1 cellular context compared by ENCODE assay signal in the genomic region with DNA sequence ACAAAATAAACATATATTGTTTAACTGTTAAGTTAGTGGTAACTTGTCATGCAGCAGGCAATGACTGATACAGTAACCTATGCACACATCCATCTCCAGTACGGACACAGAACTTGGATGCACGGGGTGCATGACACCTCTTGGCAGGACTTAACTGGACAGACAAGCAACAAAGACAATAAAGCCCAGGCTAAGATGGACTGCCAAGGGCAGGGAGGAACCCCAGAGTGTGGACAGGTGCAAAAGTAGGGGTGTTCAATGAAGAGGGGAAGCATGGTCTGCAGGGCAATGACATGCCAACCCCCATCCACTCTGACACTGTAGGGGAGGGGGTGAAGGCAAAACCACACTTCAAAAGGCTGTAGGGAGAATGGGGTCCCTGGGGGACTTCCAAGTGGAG.
TF ChIP-seq lines count a peak whose summit lies in the region.

No MANE protein-coding gene starts in this region.

TF ChIP-seq in SK-N-SH, 30 proteins besides CTCF, POLR2A, EP300 and RAD21 (continued from another document):
- TF ChIP-seq, protein P1, sequence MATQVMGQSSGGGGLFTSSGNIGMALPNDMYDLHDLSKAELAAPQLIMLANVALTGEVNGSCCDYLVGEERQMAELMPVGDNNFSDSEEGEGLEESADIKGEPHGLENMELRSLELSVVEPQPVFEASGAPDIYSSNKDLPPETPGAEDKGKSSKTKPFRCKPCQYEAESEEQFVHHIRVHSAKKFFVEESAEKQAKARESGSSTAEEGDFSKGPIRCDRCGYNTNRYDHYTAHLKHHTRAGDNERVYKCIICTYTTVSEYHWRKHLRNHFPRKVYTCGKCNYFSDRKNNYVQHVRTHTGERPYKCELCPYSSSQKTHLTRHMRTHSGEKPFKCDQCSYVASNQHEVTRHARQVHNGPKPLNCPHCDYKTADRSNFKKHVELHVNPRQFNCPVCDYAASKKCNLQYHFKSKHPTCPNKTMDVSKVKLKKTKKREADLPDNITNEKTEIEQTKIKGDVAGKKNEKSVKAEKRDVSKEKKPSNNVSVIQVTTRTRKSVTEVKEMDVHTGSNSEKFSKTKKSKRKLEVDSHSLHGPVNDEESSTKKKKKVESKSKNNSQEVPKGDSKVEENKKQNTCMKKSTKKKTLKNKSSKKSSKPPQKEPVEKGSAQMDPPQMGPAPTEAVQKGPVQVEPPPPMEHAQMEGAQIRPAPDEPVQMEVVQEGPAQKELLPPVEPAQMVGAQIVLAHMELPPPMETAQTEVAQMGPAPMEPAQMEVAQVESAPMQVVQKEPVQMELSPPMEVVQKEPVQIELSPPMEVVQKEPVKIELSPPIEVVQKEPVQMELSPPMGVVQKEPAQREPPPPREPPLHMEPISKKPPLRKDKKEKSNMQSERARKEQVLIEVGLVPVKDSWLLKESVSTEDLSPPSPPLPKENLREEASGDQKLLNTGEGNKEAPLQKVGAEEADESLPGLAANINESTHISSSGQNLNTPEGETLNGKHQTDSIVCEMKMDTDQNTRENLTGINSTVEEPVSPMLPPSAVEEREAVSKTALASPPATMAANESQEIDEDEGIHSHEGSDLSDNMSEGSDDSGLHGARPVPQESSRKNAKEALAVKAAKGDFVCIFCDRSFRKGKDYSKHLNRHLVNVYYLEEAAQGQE (IDR thresholded peaks at IDR 0.05; ENCODE audit: low read depth, low read length) = no peak
- TF ChIP-seq SIN3A (IDR thresholded peaks at IDR 0.05; ENCODE audit: borderline replicate concordance, low read depth, low read length) = no peak
- no peak for TF ChIP-seq FOXM1 (IDR thresholded peaks at IDR 0.05; ENCODE audit: low read depth)
- TF ChIP-seq YY1 (IDR thresholded peaks at IDR 0.05; ENCODE audit: low read depth) = no peak
- no peak for TF ChIP-seq NRF1 (IDR thresholded peaks at IDR 0.05; ENCODE audit: low read depth, low read length)
- no peak for TF ChIP-seq TCF12 (IDR thresholded peaks at IDR 0.05)
- no peak for TF ChIP-seq FOXJ3 (CRISPR knock-in tag; IDR thresholded peaks at IDR 0.05)
- no peak for TF ChIP-seq NFIC (IDR thresholded peaks at IDR 0.05; ENCODE audit: borderline replicate concordance)
- no peak for TF ChIP-seq POLR2AphosphoS5 (IDR thresholded peaks at IDR 0.05; ENCODE audit: low read depth, low read length)
- TF ChIP-seq ELF1 (IDR thresholded peaks at IDR 0.05) = no peak
- TF ChIP-seq, protein P2, sequence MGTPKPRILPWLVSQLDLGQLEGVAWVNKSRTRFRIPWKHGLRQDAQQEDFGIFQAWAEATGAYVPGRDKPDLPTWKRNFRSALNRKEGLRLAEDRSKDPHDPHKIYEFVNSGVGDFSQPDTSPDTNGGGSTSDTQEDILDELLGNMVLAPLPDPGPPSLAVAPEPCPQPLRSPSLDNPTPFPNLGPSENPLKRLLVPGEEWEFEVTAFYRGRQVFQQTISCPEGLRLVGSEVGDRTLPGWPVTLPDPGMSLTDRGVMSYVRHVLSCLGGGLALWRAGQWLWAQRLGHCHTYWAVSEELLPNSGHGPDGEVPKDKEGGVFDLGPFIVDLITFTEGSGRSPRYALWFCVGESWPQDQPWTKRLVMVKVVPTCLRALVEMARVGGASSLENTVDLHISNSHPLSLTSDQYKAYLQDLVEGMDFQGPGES (IDR thresholded peaks at IDR 0.05; ENCODE audit: low read depth, low read length) = no peak
- TF ChIP-seq GABPA (IDR thresholded peaks at IDR 0.05; ENCODE audit: low read depth) = no peak
- TF ChIP-seq, protein P3, sequence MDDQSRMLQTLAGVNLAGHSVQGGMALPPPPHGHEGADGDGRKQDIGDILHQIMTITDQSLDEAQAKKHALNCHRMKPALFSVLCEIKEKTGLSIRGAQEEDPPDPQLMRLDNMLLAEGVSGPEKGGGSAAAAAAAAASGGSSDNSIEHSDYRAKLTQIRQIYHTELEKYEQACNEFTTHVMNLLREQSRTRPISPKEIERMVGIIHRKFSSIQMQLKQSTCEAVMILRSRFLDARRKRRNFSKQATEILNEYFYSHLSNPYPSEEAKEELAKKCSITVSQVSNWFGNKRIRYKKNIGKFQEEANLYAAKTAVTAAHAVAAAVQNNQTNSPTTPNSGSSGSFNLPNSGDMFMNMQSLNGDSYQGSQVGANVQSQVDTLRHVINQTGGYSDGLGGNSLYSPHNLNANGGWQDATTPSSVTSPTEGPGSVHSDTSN (IDR thresholded peaks at IDR 0.05) = no peak
TF ChIP-seq in SK-N-SH: peak in this region for 0.
